In the genomic region with DNA sequence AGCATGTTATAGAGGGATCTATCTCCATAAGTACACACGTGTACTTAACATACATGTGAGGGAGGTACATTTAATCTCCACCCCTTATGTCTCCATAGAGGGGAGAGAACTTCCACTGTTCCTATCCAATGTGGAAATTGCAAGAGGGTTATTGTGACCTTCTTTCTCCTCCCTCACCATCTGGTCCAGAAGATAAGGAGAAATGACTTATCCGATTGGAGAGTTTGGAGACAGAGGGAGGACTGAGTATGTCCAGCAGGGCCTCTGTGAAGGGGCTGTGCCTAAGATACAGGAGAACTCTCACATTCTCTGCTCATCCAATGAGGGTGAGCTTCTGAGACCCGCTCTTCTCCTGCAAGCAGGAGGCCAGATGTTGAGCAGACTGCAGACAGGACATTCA, we compare ENCODE assay signal across 19 cellular contexts.
A peak's percentile ranks its signal among the peaks of the same experiment; 100 is the strongest.
DNase-seq lines count a peak whose midpoint lies in the region; ATAC-seq and TF ChIP-seq lines count a peak whose summit lies in the region.
"Had no signal": no experiment of that assay in that cellular context is flagged by ENCODE, and none has a peak within 500 bp of the region (broad histone marks: within the 10 kb centered on the region; RNA-seq: fewer than 3 reads in every experiment).

No MANE protein-coding gene starts in this region.

- CTCF ChIA-PET in activated CD8-positive, alpha-beta T cell treated with anti-CD3 and anti-CD28 coated beads, Interleukin-2, amount 10 ng/mL, durations not matched to agents 7 days and 5 days (lab: Charles Lee) = no interaction called here

- no peak for TF ChIP-seq POLR2A in erythroblast (IDR thresholded peaks at IDR 0.05; ENCODE audit: low read length)

- no peaks in the 10 kb centered on the region for H3K4me1 Mint-ChIP-seq in HFFc6 (ENCODE audit: low read depth)
- no peaks in the 10 kb centered on the region for H3K4me1 Mint-ChIP-seq in activated CD8-positive, alpha-beta T cell treated with anti-CD3 and anti-CD28 coated beads, Interleukin-2, amount 10 ng/mL, durations not matched to agents 7 days and 5 days (ENCODE audit: low read depth)
- H3K4me1 Mint-ChIP-seq: B cell; CD4-positive, alpha-beta memory T cell; CD4-positive, CD25-positive, alpha-beta regulatory T cell; CD8-positive, alpha-beta memory T cell had no signal

- peaks cover 29% of the 10 kb centered on the region for H3K27me3 Mint-ChIP-seq in HFFc6 (ENCODE audit: insufficient read depth)
- no peaks in the 10 kb centered on the region for H3K27me3 Mint-ChIP-seq in activated CD8-positive, alpha-beta T cell treated with anti-CD3 and anti-CD28 coated beads, Interleukin-2, amount 10 ng/mL, durations not matched to agents 7 days and 5 days (ENCODE audit: low read depth)
- H3K27me3 Mint-ChIP-seq: CD4-positive, alpha-beta memory T cell had no signal

- no peak for ATAC-seq in activated CD8-positive, alpha-beta T cell treated with anti-CD3 and anti-CD28 coated beads, Interleukin-2, amount 10 ng/mL, durations not matched to agents 7 days and 5 days
- ATAC-seq: A549, GM12878 had no signal

- no peak for TF ChIP-seq CTCF in HFFc6 (IDR thresholded peaks at IDR 0.05)

- POLR2A ChIA-PET in activated CD8-positive, alpha-beta T cell treated with anti-CD3 and anti-CD28 coated beads, Interleukin-2, amount 10 ng/mL, durations not matched to agents 7 days and 5 days (lab: Charles Lee) = no interaction called here

- no peaks in the 10 kb centered on the region for H3K36me3 Mint-ChIP-seq in HFFc6 (ENCODE audit: low read depth)
- H3K36me3 Mint-ChIP-seq in activated CD8-positive, alpha-beta T cell treated with anti-CD3 and anti-CD28 coated beads, Interleukin-2, amount 10 ng/mL, durations not matched to agents 7 days and 5 days (ENCODE audit: low read depth) = no peaks in the 10 kb centered on the region
- H3K36me3 Mint-ChIP-seq: CD4-positive, alpha-beta memory T cell; CD4-positive, CD25-positive, alpha-beta regulatory T cell had no signal

- DNase-seq in DMS 273 (lab: John Stamatoyannopoulos, UW; ENCODE audit: unreplicated experiment) (peak; percentile 10), DMS 273 treated with DMSO at 0.1 percent for 48 hours (lab: John Stamatoyannopoulos, UW) (no peak), erythroblast (lab: John Stamatoyannopoulos, UW) (peak; percentile 19 to 49), HFFc6 (no peak)
- no peak for DNase-seq in activated CD8-positive, alpha-beta T cell treated with anti-CD3 and anti-CD28 coated beads, Interleukin-2, amount 10 ng/mL, durations not matched to agents 7 days and 5 days
- DNase-seq: AML-193; CD4-positive, alpha-beta memory T cell; CD4-positive, CD25-positive, alpha-beta regulatory T cell; CD8-positive, alpha-beta memory T cell; COR-L47; DMS153; DMS53; DMS79; DND-41; EL; GDM1 had no signal

- H3K4me3 Mint-ChIP-seq in HFFc6 = no peak overlapping the region
- no peak overlapping the region for H3K4me3 Mint-ChIP-seq in activated CD8-positive, alpha-beta T cell treated with anti-CD3 and anti-CD28 coated beads, Interleukin-2, amount 10 ng/mL, durations not matched to agents 7 days and 5 days
- H3K4me3 Mint-ChIP-seq: B cell; CD4-positive, alpha-beta memory T cell; CD4-positive, CD25-positive, alpha-beta regulatory T cell; CD8-positive, alpha-beta memory T cell had no signal

- H3K27ac Mint-ChIP-seq in HFFc6 = no peak overlapping the region
- no peak overlapping the region for H3K27ac Mint-ChIP-seq in activated CD8-positive, alpha-beta T cell treated with anti-CD3 and anti-CD28 coated beads, Interleukin-2, amount 10 ng/mL, durations not matched to agents 7 days and 5 days
- H3K27ac Mint-ChIP-seq: B cell; CD4-positive, alpha-beta memory T cell; CD4-positive, CD25-positive, alpha-beta regulatory T cell; CD8-positive, alpha-beta memory T cell had no signal

- H3K9me3 Mint-ChIP-seq in HFFc6 = no peaks in the 10 kb centered on the region
- H3K9me3 Mint-ChIP-seq in activated CD8-positive, alpha-beta T cell treated with anti-CD3 and anti-CD28 coated beads, Interleukin-2, amount 10 ng/mL, durations not matched to agents 7 days and 5 days (ENCODE audit: insufficient read depth) = no peaks in the 10 kb centered on the region
- H3K9me3 Mint-ChIP-seq: CD4-positive, alpha-beta memory T cell; CD8-positive, alpha-beta memory T cell had no signal

Comparison
In these comparisons a context has a peak if more than half of its experiments do, and no peak if none do; other contexts are left out.
1. DNase-seq: peak in DMS 273 (single experiment) and erythroblast (2 of 2); none in DMS 273 treated with DMSO at 0.1 percent for 48 hours (single experiment), HFFc6 (single experiment) and activated CD8-positive, alpha-beta T cell treated with anti-CD3 and anti-CD28 coated beads, Interleukin-2, amount 10 ng/mL, durations not matched to agents 7 days and 5 days (single experiment).